ENCODE assay signal across 37 cellular contexts in the genomic region with DNA sequence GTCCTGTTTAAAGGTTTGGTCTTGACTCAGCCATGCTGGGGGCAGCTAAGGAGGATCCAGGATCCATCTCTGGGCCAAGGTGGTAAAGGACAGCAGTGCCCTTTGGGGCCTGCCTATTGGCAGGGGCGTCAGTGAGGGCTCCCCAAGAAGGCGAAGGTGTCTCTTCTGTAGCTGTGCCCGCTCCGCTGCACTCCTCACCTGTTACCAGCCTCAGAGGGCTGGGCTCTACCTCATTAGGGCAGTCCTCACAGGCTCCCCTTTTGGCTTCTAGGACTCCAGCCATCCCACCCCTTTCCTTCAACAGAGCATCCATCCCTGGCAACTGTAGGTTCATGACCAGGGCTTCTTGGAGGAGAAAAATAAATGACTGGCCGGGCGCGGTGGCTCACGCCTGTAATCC. TPM values are rescaled to one million over a fixed set of nuclear protein-coding genes. Genes with fewer than 3 reads are reported as not detected.
DNase-seq lines count a peak whose midpoint lies in the region; ATAC-seq, FAIRE-seq and TF ChIP-seq lines count a peak whose summit lies in the region.
"Had no signal": no experiment of that assay in that cellular context is flagged by ENCODE, and none has a peak within 500 bp of the region (broad histone marks: within the 10 kb centered on the region; RNA-seq: fewer than 3 reads in every experiment).

No MANE protein-coding gene starts in this region.

- H3K27ac ChIP-seq in right atrium auricular region (no peak overlapping the region), VCaP (peak overlapping the region; percentile 89), upper lobe of right lung (peak overlapping the region; percentile 73)
- H3K27ac ChIP-seq: foreskin keratinocyte, KMS-11, SJCRH30, testis, uterus had no signal

- no peak for ATAC-seq in Right ventricle myocardium superior (ENCODE audit: poor library complexity)
- no peak for ATAC-seq in upper lobe of right lung
- no peak for ATAC-seq in GM18909 (IDR thresholded peaks at IDR 0.05; ENCODE audit: poor library complexity, unreplicated experiment)
- ATAC-seq: foreskin keratinocyte; heart left ventricle; stimulated activated naive CD8-positive, alpha-beta T cell treated with anti-CD3 and anti-CD28 coated beads, Interleukin-15, Interleukin-2, amounts not matched to agents 100 U/mL and 50 U/mL, for 24 hours had no signal

- TF ChIP-seq CTCF in right atrium auricular region (IDR thresholded peaks at IDR 0.05): no peak
- no peak for TF ChIP-seq CTCF in VCaP (conservative IDR thresholded peaks at IDR 0.05)
- TF ChIP-seq CTCF in upper lobe of right lung (IDR thresholded peaks at IDR 0.05): no peak
- TF ChIP-seq CTCF in BE2C (IDR thresholded peaks at IDR 0.05; ENCODE audit: low read depth, low read length): no peak

- DNase-seq in Right ventricle myocardium superior (peak; percentile 9), right atrium auricular region (ENCODE audit: low spot score) (no peak), upper lobe of right lung (peak; percentile 45), HTR-8/SVneo (ENCODE audit: insufficient read length, low spot score) (no peak), BE2C (no peak)
- DNase-seq: activated B cell treated with CpG ODN at 0.5 μM for 24 hours; activated naive CD4-positive, alpha-beta T cell; activated T-cell treated with anti-CD3 and anti-CD28 coated beads, Interleukin-2, amount 50 U/mL, for 72 hours; endodermal cell; esophagus squamous epithelium; foreskin keratinocyte; heart left ventricle; kidney; MV-4-11; NCI-H1436; NCI-H446 treated with DMSO at 0.1 percent for 48 hours; NCI-H82; retina; small intestine; stimulated activated naive CD8-positive, alpha-beta T cell treated with anti-CD3 and anti-CD28 coated beads, Interleukin-15, Interleukin-2, amounts not matched to agents 100 U/mL and 50 U/mL, for 24 hours; testis; uterus had no signal

- H3K4me3 ChIP-seq in right atrium auricular region (no peak overlapping the region), mucosa of stomach (ENCODE audit: low read length) (no peak overlapping the region), upper lobe of right lung (no peak overlapping the region), BE2C (ENCODE audit: low read depth, low read length) (no peak overlapping the region)
- H3K4me3 ChIP-seq: esophagus squamous epithelium, heart left ventricle, mucosa of descending colon, SJCRH30, testis, uterus had no signal

- peaks cover 0 to 17% of the 10 kb centered on the region in 2 donors for H3K4me1 ChIP-seq in right atrium auricular region
- peaks cover 35% of the 10 kb centered on the region for H3K4me1 ChIP-seq in mucosa of stomach (ENCODE audit: control insufficient read depth, insufficient read depth, low read length)
- peaks cover 31% of the 10 kb centered on the region for H3K4me1 ChIP-seq in upper lobe of right lung
- H3K4me1 ChIP-seq in BE2C: peaks cover 27% of the 10 kb centered on the region
- H3K4me1 ChIP-seq: uterus had no signal

- H3K27me3 ChIP-seq in right atrium auricular region (no peaks in the 10 kb centered on the region), mucosa of stomach (ENCODE audit: control insufficient read depth, insufficient read depth, low read length) (no peaks in the 10 kb centered on the region), upper lobe of right lung (no peaks in the 10 kb centered on the region), BE2C (no peaks in the 10 kb centered on the region)
- H3K27me3 ChIP-seq: esophagus squamous epithelium, foreskin keratinocyte, heart left ventricle, SJCRH30, testis, uterus had no signal

- peak overlapping the region; percentile 22 for H3K9ac ChIP-seq in mucosa of stomach (ENCODE audit: low read length)
- H3K9ac ChIP-seq: KMS-11 had no signal

- intact Hi-C loops in Right ventricle myocardium superior (cut with DNase I): no loop called here
- intact Hi-C loops in upper lobe of right lung (cut with DNase I): no loop called here

- H3K36me3 ChIP-seq in right atrium auricular region: peaks cover 35% of the 10 kb centered on the region
- peaks cover 5% of the 10 kb centered on the region for H3K36me3 ChIP-seq in mucosa of stomach (ENCODE audit: control insufficient read depth, insufficient read depth, low read length)
- H3K36me3 ChIP-seq in upper lobe of right lung: peaks cover 39% of the 10 kb centered on the region
- H3K36me3 ChIP-seq in BE2C: no peaks in the 10 kb centered on the region
- H3K36me3 ChIP-seq: SJCRH30, uterus had no signal

- no peaks in the 10 kb centered on the region for H3K9me3 ChIP-seq in right atrium auricular region
- H3K9me3 ChIP-seq in mucosa of stomach (ENCODE audit: control insufficient read depth, low read length): no peaks in the 10 kb centered on the region
- H3K9me3 ChIP-seq in upper lobe of right lung: no peaks in the 10 kb centered on the region
- no peaks in the 10 kb centered on the region for H3K9me3 ChIP-seq in BE2C
- H3K9me3 ChIP-seq: esophagus squamous epithelium, heart left ventricle, mucosa of descending colon, SJCRH30, testis, uterus had no signal

- FAIRE-seq in HTR-8/SVneo (lab: Jason Lieb, UNC): no peak
- FAIRE-seq: GM12892, kidney, RCC 7860, small intestine had no signal

RNA-seq across cellular contexts. Expression of gene FRS3, which starts 10.3 kb away (rescaled TPM):
- total RNA-seq in Right ventricle myocardium superior (4.8 TPM), right atrium auricular region (1 to 10 TPM; 2.6 to 3.4 TPM), upper lobe of right lung (8.5 TPM)
- 22.2 TPM for polyA plus RNA-seq in BE2C (2012; ENCODE audit: insufficient read depth, insufficient read length, low read depth)

RNA-seq across cellular contexts. Expression of gene PRICKLE4, which starts 11.2 kb away (rescaled TPM):
- 4.0 TPM for total RNA-seq in Right ventricle myocardium superior
- 1 to 10 TPM; 4.3 to 5.6 TPM for total RNA-seq in right atrium auricular region
- 14.2 TPM for total RNA-seq in upper lobe of right lung
- polyA plus RNA-seq in BE2C (2012; ENCODE audit: insufficient read depth, insufficient read length, low read depth): not detected
- total RNA-seq: G401; H4; natural killer cell treated with Interleukin-12 subunit alpha and Interleukin-12 subunit beta and Interleukin-15 and Interleukin-18, amount 100 ng/mL, for 72 hours had no signal

RNA-seq across cellular contexts. Expression of gene TOMM6, which starts 18.1 kb away (rescaled TPM):
- total RNA-seq in Right ventricle myocardium superior: 218 TPM
- 100 to 1,000 TPM; 130 to 172 TPM for total RNA-seq in right atrium auricular region
- 138 TPM for total RNA-seq in upper lobe of right lung
- 343 TPM for polyA plus RNA-seq in BE2C (2012; ENCODE audit: insufficient read depth, insufficient read length, low read depth)

RNA-seq across cellular contexts. Expression of gene PGC, which starts 22.2 kb away (rescaled TPM):
- total RNA-seq in Right ventricle myocardium superior: not detected
- not detected for total RNA-seq in right atrium auricular region
- 1,050 TPM for total RNA-seq in upper lobe of right lung
- not detected for polyA plus RNA-seq in BE2C (2012; ENCODE audit: insufficient read depth, insufficient read length, low read depth)
- total RNA-seq: activated B cell treated with CpG ODN at 0.5 μM for 24 hours; activated T-cell treated with anti-CD3 and anti-CD28 coated beads, Interleukin-2, amount 50 U/mL, for 72 hours; endodermal cell; foreskin keratinocyte; G401; H4; heart left ventricle; HT1080; kidney; lung microvascular endothelial cell; mucosa of descending colon; natural killer cell treated with Interleukin-12 subunit alpha and Interleukin-12 subunit beta and Interleukin-15 and Interleukin-18, amount 100 ng/mL, for 72 hours; osteocyte; SJCRH30 had no signal
- polyA plus RNA-seq: BJ, foreskin keratinocyte had no signal

RNA-seq across cellular contexts. Expression of gene TFEB, which starts 34.0 kb away (rescaled TPM):
- total RNA-seq in Right ventricle myocardium superior: 40.7 TPM
- total RNA-seq in right atrium auricular region: 10 to 100 TPM; 31.5 to 35.8 TPM
- 40.3 TPM for total RNA-seq in upper lobe of right lung
- polyA plus RNA-seq in BE2C (2012; ENCODE audit: insufficient read depth, insufficient read length, low read depth): 41.5 TPM

Comparison
In these comparisons a context has a peak if more than half of its experiments do, and no peak if none do; other contexts are left out.
1. DNase-seq: peak in Right ventricle myocardium superior (single experiment) and upper lobe of right lung (single experiment); none in right atrium auricular region (single experiment), HTR-8/SVneo (single experiment) and BE2C (single experiment).
2. H3K27ac ChIP-seq: peak in VCaP (single experiment) and upper lobe of right lung (single experiment); none in right atrium auricular region (0 of 2).